Comparison of ENCODE assay signal across 21 cellular contexts in genomic region chr10:103991393-103992128, GRCh38. TPM values are rescaled to one million over a fixed set of nuclear protein-coding genes. Genes with fewer than 3 reads are reported as not detected.
DNase-seq lines count a peak whose midpoint lies in the region; ATAC-seq, FAIRE-seq and TF ChIP-seq lines count a peak whose summit lies in the region.
"Had no signal": no experiment of that assay in that cellular context is flagged by ENCODE, and none has a peak within 500 bp of the region (broad histone marks: within the 10 kb centered on the region; RNA-seq: fewer than 3 reads in every experiment).

No MANE protein-coding gene starts in this region.

- no peaks in the 10 kb centered on the region for H4K20me1 ChIP-seq in HepG2 (ENCODE audit: insufficient read depth, low read length)

- H3K27me3 ChIP-seq in HepG2 (ENCODE audit: control insufficient read depth in 1 of 2, insufficient read depth in 2 of 2, low read length in 2 of 2) = no peaks in the 10 kb centered on the region
- no peaks in the 10 kb centered on the region for H3K27me3 ChIP-seq in right lobe of liver
- no peaks in the 10 kb centered on the region for H3K27me3 ChIP-seq in RWPE2 (ENCODE audit: insufficient read depth, poor library complexity, severe bottlenecking)

- peaks cover 3% of the 10 kb centered on the region for H3K79me2 ChIP-seq in HepG2 (ENCODE audit: insufficient read depth, low read length)

- H3K9ac ChIP-seq in HepG2 (ENCODE audit: insufficient read depth, low read depth, low read length) = no peak overlapping the region

- WGBS in HepG2 (ENCODE audit: low lambda C conversion rate) = 96% methylated on average over 3 of the region's 3 CpGs
- WGBS in right lobe of liver (ENCODE audit: insufficient coverage, low coverage, low lambda C conversion rate, missing lambda C conversion rate) = 93% methylated on average over 3 of the region's 3 CpGs

- peak overlapping the region; percentile 16; the same call in 1 of the 2 replicates for H3K27ac Mint-ChIP-seq in HFFc6
- H3K27ac Mint-ChIP-seq: B cell; CD4-positive, alpha-beta T cell had no signal

- no peak for TF ChIP-seq RAD21 in HepG2 (CRISPR knock-in tag; IDR thresholded peaks at IDR 0.05)

- intact Hi-C loops in HepG2 (cut with micrococcal nuclease; ENCODE audit: unreplicated experiment) (no loop called here), right lobe of liver (cut with DNase I) (no loop called here)

- H3K9me3 ChIP-seq in HepG2 (ENCODE audit: low read length) = no peaks in the 10 kb centered on the region
- no peaks in the 10 kb centered on the region for H3K9me3 ChIP-seq in right lobe of liver
- H3K9me3 ChIP-seq in RWPE2 (ENCODE audit: severe bottlenecking) = no peaks in the 10 kb centered on the region
- H3K9me3 ChIP-seq: HAP-1 had no signal

- no peaks in the 10 kb centered on the region for H3K4me1 ChIP-seq in HepG2 (ENCODE audit: insufficient read depth, low read length)
- no peaks in the 10 kb centered on the region for H3K4me1 ChIP-seq in right lobe of liver
- H3K4me1 ChIP-seq in RWPE2 (ENCODE audit: insufficient read depth, poor library complexity, severe bottlenecking) = peaks cover 4% of the 10 kb centered on the region
- H3K4me1 ChIP-seq: HAP-1 had no signal

- ATAC-seq in HepG2 (no peak), right lobe of liver (no peak), RWPE2 (ENCODE audit: low read depth) (0 out of 3 replicates have a peak, but pooled peaks have one; percentile 44), HG03095 (IDR thresholded peaks at IDR 0.05; ENCODE audit: unreplicated experiment) (no peak)
- ATAC-seq: K562 had no signal

- FAIRE-seq in HepG2 (lab: Jason Lieb, UNC) = no peak
- no peak for FAIRE-seq in GM12891 (lab: Jason Lieb, UNC)
- FAIRE-seq: GM18507, HTR-8/SVneo, K562 had no signal

- TF ChIP-seq EP300 in HepG2 (IDR thresholded peaks at IDR 0.05; ENCODE audit: low read depth in 2 of 2, low read length in 2 of 2) (no peak), HepG2 (CRISPR knock-in tag; IDR thresholded peaks at IDR 0.05; ENCODE audit: borderline replicate concordance) (no peak)

- no peak overlapping the region for H3K4me2 ChIP-seq in HepG2 (ENCODE audit: low read depth, low read length)

- H3K4me1 Mint-ChIP-seq in HFFc6 (ENCODE audit: low read depth) = peaks cover 58% of the 10 kb centered on the region

- no TSS peak for BruUV-seq in HepG2 (replicated peaks; lab: Mats Ljungman, UMichigan)

- no peak for TF ChIP-seq CTCF in HepG2 (CRISPR knock-in tag; IDR thresholded peaks at IDR 0.05)
- TF ChIP-seq CTCF in right lobe of liver (IDR thresholded peaks at IDR 0.05) = no peak
- no peak for TF ChIP-seq CTCF in HFFc6 (IDR thresholded peaks at IDR 0.05)
- TF ChIP-seq CTCF in RWPE2 (IDR thresholded peaks at IDR 0.05; ENCODE audit: poor library complexity, severe bottlenecking) = no peak

- in situ Hi-C loops in HepG2 (cut with HindIII; ENCODE audit: extremely low pct_ligation_motif_present, low pct_unique_long_range_greater_than_20kb) = no loop called here

- CTCF ChIA-PET in HepG2 (lab: Yijun Ruan, JAX; ENCODE audit: low intra/inter-chr PET ratio, low total read pairs) = no interaction called here

- H3K27me3 Mint-ChIP-seq in HFFc6 (ENCODE audit: insufficient read depth) = no peaks in the 10 kb centered on the region
- H3K27me3 Mint-ChIP-seq: B cell; CD4-positive, alpha-beta T cell had no signal

- no peak for TF ChIP-seq POLR2A in HepG2 (IDR thresholded peaks at IDR 0.05; ENCODE audit: insufficient read depth in 1 of 2, low read depth in 2 of 2, low read length in 2 of 2)
- TF ChIP-seq POLR2A in right lobe of liver (IDR thresholded peaks at IDR 0.05) = no peak
- TF ChIP-seq POLR2A in GM12891 (IDR thresholded peaks at IDR 0.05; ENCODE audit: low read depth, low read length) = no peak

- peaks cover 8% of the 10 kb centered on the region for H3K36me3 Mint-ChIP-seq in HFFc6 (ENCODE audit: low read depth)

- H3K36me3 ChIP-seq in HepG2 (replicated peaks in 1 of 2; ENCODE audit: control insufficient read depth in 1 of 2, insufficient read depth in 2 of 2, low read length in 2 of 2) (peaks cover 1 to 8% of the 10 kb centered on the region in 2 experiments; a peak in 2 of 5 replicates), right lobe of liver (no peaks in the 10 kb centered on the region), RWPE2 (ENCODE audit: low read depth) (peaks cover 53% of the 10 kb centered on the region)
- H3K36me3 ChIP-seq: HAP-1 had no signal

- H2AFZ ChIP-seq in HepG2 (ENCODE audit: low read length) = no peak overlapping the region

- DNase-seq in HepG2 (ENCODE audit: low spot score) (no peak), right lobe of liver (no peak), HFFc6 (peak; percentile 19), RWPE2 (ENCODE audit: low spot score) (no peak), GM12891 (ENCODE audit: insufficient read length, low spot score) (no peak)
- no peak for DNase-seq in activated CD4-positive, alpha-beta T cell treated with anti-CD3 and anti-CD28 coated beads for 1 hour
- DNase-seq: 8988T; ACHN; C1 segment of cervical spinal cord; Calu3; CD4-positive, alpha-beta T cell; DMS 273 treated with DMSO at 0.1 percent for 48 hours; GF-D8; GOT3; Karpas-422 had no signal

- no peaks in the 10 kb centered on the region for H3K9me3 Mint-ChIP-seq in HFFc6
- H3K9me3 Mint-ChIP-seq: CD4-positive, alpha-beta T cell had no signal

- H3K4me3 Mint-ChIP-seq in HFFc6 = no peak overlapping the region
- H3K4me3 Mint-ChIP-seq: B cell; CD4-positive, alpha-beta T cell had no signal

- H3K27ac ChIP-seq in HepG2 (ENCODE audit: extremely low read length, insufficient read depth, low read length) = no peak overlapping the region
- H3K27ac ChIP-seq in right lobe of liver = no peak overlapping the region
- H3K27ac ChIP-seq in RWPE2 (ENCODE audit: poor library complexity, severe bottlenecking) = no peak overlapping the region

- POLR2A ChIA-PET in HepG2 (lab: Yijun Ruan, JAX) = interaction anchor here (0.7 kb wide), 1 partner anchor 16 kb away, joined by 3 read pairs; no protein-coding TSS in a partner anchor

- H3K4me3 ChIP-seq in HepG2 (replicated peaks in 1 of 3; ENCODE audit: insufficient read depth in 1 of 3, low read depth in 2 of 3, low read length in 3 of 3) (no peak overlapping the region), right lobe of liver (no peak overlapping the region), RWPE2 (ENCODE audit: severe bottlenecking) (no peak overlapping the region)
- H3K4me3 ChIP-seq: HAP-1, K562 had no signal

TF ChIP-seq in HepG2, 621 proteins besides CTCF, POLR2A, EP300 and RAD21:
- no peak for TF ChIP-seq IRX3 (CRISPR knock-in tag; IDR thresholded peaks at IDR 0.05; ENCODE audit: borderline replicate concordance, low read depth)
- TF ChIP-seq CEBPB (IDR thresholded peaks at IDR 0.05; ENCODE audit: borderline replicate concordance, low read depth, low read length) = peak; percentile 36; the same call in 1 of the 2 replicates

TF ChIP-seq in GM12891, 5 proteins besides CTCF, POLR2A, EP300 and RAD21:
- TF ChIP-seq PAX5 (IDR thresholded peaks at IDR 0.05; ENCODE audit: insufficient read depth, low read length, severe bottlenecking) (no peak), SPI1 (IDR thresholded peaks at IDR 0.05; ENCODE audit: low read depth, low read length) (no peak), POLR2AphosphoS5 (IDR thresholded peaks at IDR 0.05; ENCODE audit: low read depth, low read length) (no peak), TAF1 (IDR thresholded peaks at IDR 0.05; ENCODE audit: low read depth, low read length) (no peak), POU2F2 (IDR thresholded peaks at IDR 0.05; ENCODE audit: low read depth, low read length) (no peak)

RNA-seq across cellular contexts. Expression of gene SLK, which starts 24.6 kb away (rescaled TPM):
- total RNA-seq in HepG2 (2016; rRNA removed; fragmentation: Illumina TruSeq; extraction: Trizol) = 22.8 and 35.0 TPM in 2 replicates
- 8.1 and 9.1 TPM in 2 replicates for total RNA-seq in HepG2 (2016; cell fraction: cytosol; rRNA removed; fragmentation: Illumina TruSeq; extraction: Trizol; ENCODE audit: low read depth)
- total RNA-seq in HepG2 (2016; cell fraction: insoluble cytoplasmic fraction; rRNA removed; fragmentation: Illumina TruSeq; extraction: Trizol) = 21.6 and 34.9 TPM in 2 replicates
- 6.4 and 7.4 TPM in 2 replicates for total RNA-seq in HepG2 (2016; cell fraction: membrane; rRNA removed; fragmentation: Illumina TruSeq; extraction: Trizol)
- 17.5 and 20.8 TPM in 2 replicates for total RNA-seq in HepG2 (2016; cell fraction: nucleus; rRNA removed; fragmentation: Illumina TruSeq; extraction: Trizol)
- 3.4 and 3.7 TPM in 2 replicates for polyA plus RNA-seq in HepG2 (2011; rRNA removed)
- 1.5 and 2.6 TPM in 2 replicates for polyA plus RNA-seq in HepG2 (2011; cell fraction: cytosol; rRNA removed)
- 2.7 and 3.1 TPM in 2 replicates for polyA plus RNA-seq in HepG2 (2011; cell fraction: nucleus; rRNA removed)
- polyA plus RNA-seq in HepG2 (2012) = 10.9 and 14.4 TPM in 2 replicates
- polyA plus RNA-seq in HepG2 (2016; cell fraction: cytosol; fragmentation: Illumina TruSeq; extraction: Trizol; ENCODE audit: low read depth) = 0.28 and 0.47 TPM in 2 replicates
- polyA plus RNA-seq in HepG2 (2016; cell fraction: insoluble cytoplasmic fraction; fragmentation: Illumina TruSeq; extraction: Trizol; ENCODE audit: low read depth) = 19.7 and 21.4 TPM in 2 replicates
- polyA plus RNA-seq in HepG2 (2016; cell fraction: membrane; fragmentation: Illumina TruSeq; extraction: Trizol; ENCODE audit: low read depth) = 1.7 and 2.0 TPM in 2 replicates
- polyA plus RNA-seq in HepG2 (2016; cell fraction: nucleus; fragmentation: Illumina TruSeq; extraction: Trizol; ENCODE audit: insufficient read depth, low read depth) = 12.7 and 13.6 TPM in 2 replicates
- polyA minus RNA-seq in HepG2 (2011; rRNA and poly(A)+ RNA removed; ENCODE audit: low replicate concordance) = 2.8 and 10.1 TPM in 2 replicates
- polyA minus RNA-seq in HepG2 (2011; cell fraction: cytosol; rRNA and poly(A)+ RNA removed) = 10.0 and 12.9 TPM in 2 replicates
- polyA minus RNA-seq in HepG2 (2011; cell fraction: nucleus; rRNA and poly(A)+ RNA removed) = 17.9 and 21.1 TPM in 2 replicates
- total RNA-seq in right lobe of liver = 10 to 100 TPM in 5 of 6 experiments, 1 to 10 TPM in 1; 7.9 to 16.3 (median 13.0) TPM
- 10 to 100 TPM; 21.6 to 29.9 (median 27.3) TPM for total RNA-seq in HFFc6 (2021; fragmentation: NEBNext Ultra II Directional; extraction: Animal tissue kit (Norgen Biotek cat#: 25700))
- polyA plus RNA-seq in GM12891 (2012; ENCODE audit: low read depth, missing spikeins) = 6.1 TPM
